ENCODE assay signal across 1 cellular context in the genomic region with DNA sequence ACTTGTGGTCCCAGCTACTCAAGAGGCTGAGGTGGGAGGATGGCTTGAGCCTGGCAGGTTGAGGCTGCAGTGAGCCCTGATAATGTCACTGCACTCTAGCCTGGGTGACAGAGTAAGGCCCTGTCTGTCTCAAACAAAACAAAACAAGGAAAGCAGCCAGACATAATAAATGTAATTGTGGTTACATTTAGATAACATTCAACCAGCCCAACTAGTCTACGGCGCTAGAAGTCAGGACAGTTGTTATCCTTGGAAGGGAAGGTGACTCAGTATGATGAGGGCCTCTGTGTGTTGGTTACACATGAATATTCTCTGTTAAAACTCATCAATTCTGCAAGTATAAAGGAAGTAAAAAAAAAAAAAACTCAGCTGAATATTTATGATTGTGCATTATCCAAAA.
TF ChIP-seq lines count a peak whose summit lies in the region.

No MANE protein-coding gene starts in this region.

TF ChIP-seq in SK-N-SH treated with all-trans-retinoic acid at 6 μM for 48 hours, 23 proteins besides CTCF, POLR2A, EP300 and RAD21 (continued from another document):
- TF ChIP-seq TOX (CRISPR knock-in tag; IDR thresholded peaks at IDR 0.05; ENCODE audit: borderline replicate concordance) (no peak), ZFP30 (CRISPR knock-in tag; IDR thresholded peaks at IDR 0.05) (no peak), GLIS3 (CRISPR knock-in tag; IDR thresholded peaks at IDR 0.05) (no peak), ISL1 (CRISPR knock-in tag; IDR thresholded peaks at IDR 0.05) (no peak), PPARA (CRISPR knock-in tag; IDR thresholded peaks at IDR 0.05; ENCODE audit: borderline replicate concordance) (no peak)
